Comparison of ENCODE assay signal across 7 cellular contexts in the genomic region with DNA sequence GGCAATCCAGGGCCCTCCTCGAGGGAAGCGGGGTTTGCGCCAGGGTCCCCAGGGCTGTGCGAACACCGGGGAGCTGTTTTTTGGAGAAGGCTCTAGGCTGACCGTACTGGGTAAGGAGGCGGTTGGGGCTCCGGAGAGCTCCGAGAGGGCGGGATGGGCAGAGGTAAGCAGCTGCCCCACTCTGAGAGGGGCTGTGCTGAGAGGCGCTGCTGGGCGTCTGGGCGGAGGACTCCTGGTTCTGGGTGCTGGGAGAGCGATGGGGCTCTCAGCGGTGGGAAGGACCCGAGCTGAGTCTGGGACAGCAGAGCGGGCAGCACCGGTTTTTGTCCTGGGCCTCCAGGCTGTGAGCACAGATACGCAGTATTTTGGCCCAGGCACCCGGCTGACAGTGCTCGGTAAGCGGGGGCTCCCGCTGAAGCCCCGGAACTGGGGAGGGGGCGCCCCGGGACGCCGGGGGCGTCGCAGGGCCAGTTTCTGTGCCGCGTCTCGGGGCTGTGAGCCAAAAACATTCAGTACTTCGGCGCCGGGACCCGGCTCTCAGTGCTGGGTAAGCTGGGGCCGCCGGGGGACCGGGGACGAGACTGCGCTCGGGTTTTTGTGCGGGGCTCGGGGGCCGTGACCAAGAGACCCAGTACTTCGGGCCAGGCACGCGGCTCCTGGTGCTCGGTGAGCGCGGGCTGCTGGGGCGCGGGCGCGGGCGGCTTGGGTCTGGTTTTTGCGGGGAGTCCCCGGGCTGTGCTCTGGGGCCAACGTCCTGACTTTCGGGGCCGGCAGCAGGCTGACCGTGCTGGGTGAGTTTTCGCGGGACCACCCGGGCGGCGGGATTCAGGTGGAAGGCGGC. TPM values are rescaled to one million over a fixed set of nuclear protein-coding genes. Genes with fewer than 3 reads are reported as not detected.
A peak's percentile ranks its signal among the peaks of the same experiment; 100 is the strongest.
DNase-seq lines count a peak whose midpoint lies in the region; ATAC-seq and TF ChIP-seq lines count a peak whose summit lies in the region.

No MANE protein-coding gene starts in this region.

- H3K9me3 ChIP-seq in tibial nerve: no peaks in the 10 kb centered on the region

- H3K27ac Mint-ChIP-seq in activated naive CD4-positive, alpha-beta T cell treated with anti-CD3 and anti-CD28 coated beads, Interleukin-2, amount 50 U/mL, for 72 hours: peak overlapping the region; percentile 100

- WGBS in tibial nerve, 2 donors: 6 to 9% methylated on average over 22 to 51 of the region's 69 CpGs

- H3K27me3 ChIP-seq in kidney epithelial cell (ENCODE audit: control insufficient read depth, insufficient read depth, low read length) (peaks cover 25% of the 10 kb centered on the region), tibial nerve (peaks cover 0 to 63% of the 10 kb centered on the region in 2 donors)

- peak; percentile 40 for ATAC-seq in HG02981 (IDR thresholded peaks at IDR 0.05; ENCODE audit: unreplicated experiment)
- no peak for ATAC-seq in activated naive CD4-positive, alpha-beta T cell treated with anti-CD3 and anti-CD28 coated beads, Interleukin-2, amount 50 U/mL, for 72 hours

- peaks cover 77 to 92% of the 10 kb centered on the region in 2 donors for H3K36me3 Mint-ChIP-seq in activated naive CD4-positive, alpha-beta T cell treated with anti-CD3 and anti-CD28 coated beads, Interleukin-2, amount 50 U/mL, for 72 hours

- peak overlapping the region in 3 of 4 donors; percentile 28 to 82 (median 56) for H3K27ac ChIP-seq in tibial nerve

- H3K36me3 ChIP-seq in kidney epithelial cell (ENCODE audit: control insufficient read depth, insufficient read depth, low read length): no peaks in the 10 kb centered on the region
- no peaks in the 10 kb centered on the region for H3K36me3 ChIP-seq in tibial nerve

- intact Hi-C loops in posterior vena cava (cut with DNase I): no loop called here

- H3K4me3 ChIP-seq in kidney epithelial cell (ENCODE audit: low read depth, low read length) (peak overlapping the region; percentile 47), tibial nerve (peak overlapping the region; percentile 3 to 60 (median 35))

- DNase-seq in GM19238 (ENCODE audit: insufficient read length, low spot score) (peak; percentile 27), kidney epithelial cell (ENCODE audit: low read depth) (no peak), tibial nerve (ENCODE audit: low spot score in 2 of 2) (no peak), posterior vena cava (ENCODE audit: low spot score) (no peak), globus pallidus (ENCODE audit: low spot score) (no peak)
- DNase-seq in activated naive CD4-positive, alpha-beta T cell treated with anti-CD3 and anti-CD28 coated beads, Interleukin-2, amount 50 U/mL, for 72 hours (ENCODE audit: low spot score in 2 of 2): no peak

- peaks cover 0 to 23% (median 8%) of the 10 kb centered on the region in 4 donors for H3K4me1 ChIP-seq in tibial nerve

- no peak for TF ChIP-seq EP300 in tibial nerve (IDR thresholded peaks at IDR 0.05)

- H3K9me3 Mint-ChIP-seq in activated naive CD4-positive, alpha-beta T cell treated with anti-CD3 and anti-CD28 coated beads, Interleukin-2, amount 50 U/mL, for 72 hours: no peaks in the 10 kb centered on the region

- TF ChIP-seq POLR2A in tibial nerve (IDR thresholded peaks at IDR 0.05): no peak

- no peak for TF ChIP-seq CTCF in kidney epithelial cell (IDR thresholded peaks at IDR 0.05; ENCODE audit: insufficient read depth, low read length, poor library complexity, severe bottlenecking)
- TF ChIP-seq CTCF in tibial nerve (IDR thresholded peaks at IDR 0.05): no peak

RNA-seq across cellular contexts. Expression of a gene that starts 26.0 kb away (rescaled TPM):
- under 1 TPM in 1 of 2 donors, not detected in 1; 0.82 TPM for total RNA-seq in activated naive CD4-positive, alpha-beta T cell treated with anti-CD3 and anti-CD28 coated beads, Interleukin-2, amount 50 U/mL, for 72 hours
- total RNA-seq in kidney epithelial cell: not detected in 2 replicates
- total RNA-seq in tibial nerve: 10 to 100 TPM in 2 of 4 donors, 1 to 10 TPM in 2; 2.5 to 78.0 (median 12.0) TPM
- total RNA-seq in posterior vena cava: 1 to 10 TPM; 1.9 to 9.0 TPM

RNA-seq across cellular contexts. Expression of a gene that starts 47.4 kb away (rescaled TPM):
- not detected for total RNA-seq in activated naive CD4-positive, alpha-beta T cell treated with anti-CD3 and anti-CD28 coated beads, Interleukin-2, amount 50 U/mL, for 72 hours
- total RNA-seq in kidney epithelial cell (1.5 and 2.1 TPM in 2 replicates), tibial nerve (10 to 100 TPM in 1 of 4 donors, 1 to 10 TPM in 3; 1.7 to 51.3 (median 4.8) TPM), posterior vena cava (1 to 10 TPM in 1 of 2 donors, not detected in 1; 7.8 TPM)

RNA-seq across cellular contexts. Expression of a gene that starts 58.2 kb away (rescaled TPM):
- 10 to 100 TPM; 16.0 to 32.8 TPM for total RNA-seq in activated naive CD4-positive, alpha-beta T cell treated with anti-CD3 and anti-CD28 coated beads, Interleukin-2, amount 50 U/mL, for 72 hours
- 3.3 and 7.7 TPM in 2 replicates for total RNA-seq in kidney epithelial cell
- total RNA-seq in tibial nerve: 10 to 100 TPM in 3 of 4 donors, 1 to 10 TPM in 1; 6.9 to 84.3 (median 22.1) TPM
- 10 to 100 TPM; 11.9 to 33.5 TPM for total RNA-seq in posterior vena cava
